ENCODE assay signal across 17 cellular contexts in the genomic region with DNA sequence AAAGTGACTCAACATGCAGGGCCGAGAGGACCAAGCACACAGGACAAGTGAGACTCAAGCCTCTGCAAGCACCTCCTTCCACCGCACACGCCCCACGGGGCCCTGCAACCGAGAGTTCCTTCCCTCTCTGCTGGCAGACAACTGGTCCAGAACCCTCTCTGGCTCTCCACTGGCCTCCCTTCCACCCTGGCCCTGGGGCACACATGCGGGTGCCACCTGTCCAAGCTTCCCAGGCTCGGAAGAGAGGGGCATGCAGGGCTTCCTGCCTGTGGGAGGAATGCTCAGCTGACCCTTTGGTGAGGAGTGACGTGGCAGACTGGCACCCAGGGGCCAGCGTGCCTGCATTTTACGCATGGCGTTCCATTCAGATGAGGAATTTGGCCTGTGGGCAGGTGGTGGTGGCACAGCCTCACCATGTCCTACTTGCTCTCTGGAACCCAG. TPM values are rescaled to one million over a fixed set of nuclear protein-coding genes. Genes with fewer than 3 reads are reported as not detected.
DNase-seq lines count a peak whose midpoint lies in the region; ATAC-seq, FAIRE-seq and TF ChIP-seq lines count a peak whose summit lies in the region.
"Had no signal": no experiment of that assay in that cellular context is flagged by ENCODE, and none has a peak within 500 bp of the region (broad histone marks: within the 10 kb centered on the region; RNA-seq: fewer than 3 reads in every experiment).

No MANE protein-coding gene starts in this region.

- POLR2A ChIA-PET in PC-9 (lab: Charles Lee; ENCODE audit: unreplicated experiment) (no interaction called here), GM10248 (lab: Yijun Ruan, JAX) (no interaction called here)

- H3K4me3 Mint-ChIP-seq in endothelial cell (ENCODE audit: unreplicated experiment) (peak overlapping the region; percentile 23), osteocyte (ENCODE audit: unreplicated experiment) (no peak overlapping the region)
- H3K4me3 Mint-ChIP-seq: naive thymus-derived CD8-positive, alpha-beta T cell; T-cell had no signal

- H3K36me3 Mint-ChIP-seq in endothelial cell (ENCODE audit: low read depth, unreplicated experiment) (peaks cover 39% of the 10 kb centered on the region), osteocyte (ENCODE audit: unreplicated experiment) (peaks cover 21% of the 10 kb centered on the region)

- TF ChIP-seq CTCF in PC-9 (conservative IDR thresholded peaks at IDR 0.05): no peak
- no peak for TF ChIP-seq CTCF in endothelial cell (IDR thresholded peaks at IDR 0.05; ENCODE audit: unreplicated experiment)
- no peak for TF ChIP-seq CTCF in osteocyte (IDR thresholded peaks at IDR 0.05)
- TF ChIP-seq CTCF in GM10248 (IDR thresholded peaks at IDR 0.05; ENCODE audit: control extremely low read depth, extremely low read depth, low read depth, missing control alignments): no peak
- no peak for TF ChIP-seq CTCF in MM.1S (IDR thresholded peaks at IDR 0.05; ENCODE audit: low read length)

- no peak for ATAC-seq in HG03521 (IDR thresholded peaks at IDR 0.05; ENCODE audit: unreplicated experiment)
- ATAC-seq: left lung; naive thymus-derived CD8-positive, alpha-beta T cell; T-cell had no signal

- H3K9me3 Mint-ChIP-seq in endothelial cell (ENCODE audit: unreplicated experiment) (no peaks in the 10 kb centered on the region), osteocyte (ENCODE audit: unreplicated experiment) (no peaks in the 10 kb centered on the region)
- H3K9me3 Mint-ChIP-seq: naive thymus-derived CD8-positive, alpha-beta T cell; T-cell had no signal

- no peaks in the 10 kb centered on the region for H3K27me3 ChIP-seq in PC-9 (ENCODE audit: insufficient read depth, low read depth)
- H3K27me3 ChIP-seq in MM.1S (replicated peaks; ENCODE audit: insufficient read depth, low read length): no peaks in the 10 kb centered on the region
- H3K27me3 ChIP-seq: left lung had no signal

- peak; percentile 85 for DNase-seq in EH (ENCODE audit: low read depth)
- peak; percentile 67 to 81 for DNase-seq in PC-9
- DNase-seq in endothelial cell (ENCODE audit: low spot score): no peak
- DNase-seq in osteocyte (ENCODE audit: extremely low spot score, unreplicated experiment): no peak
- DNase-seq in GM10248 (ENCODE audit: extremely low spot score): no peak
- no peak for DNase-seq in GM19239 (ENCODE audit: insufficient read length, low spot score)
- no peak for DNase-seq in MM.1S
- DNase-seq: activated CD4-positive, CD25-positive, alpha-beta regulatory T cell treated with anti-CD3 and anti-CD28 coated beads, Interleukin-2, amount 50 U/mL, for 72 hours; activated naive CD4-positive, alpha-beta T cell; GM23248; left lung; MV-4-11; naive thymus-derived CD8-positive, alpha-beta T cell; NCI-H2029 treated with DMSO at 0.1 percent for 48 hours; stimulated activated CD4-positive, alpha-beta T cell treated with anti-CD3 and anti-CD28 coated beads, Interleukin-1b, Interleukin-23, amount 100 ng/mL, for 48 hours; T-cell had no signal

- H4K20me1 ChIP-seq in PC-9 (ENCODE audit: insufficient read depth): no peaks in the 10 kb centered on the region
- no peaks in the 10 kb centered on the region for H4K20me1 ChIP-seq in MM.1S (ENCODE audit: insufficient read depth, low read length)

- peaks cover 8% of the 10 kb centered on the region for H3K4me1 Mint-ChIP-seq in endothelial cell (ENCODE audit: unreplicated experiment)
- H3K4me1 Mint-ChIP-seq in osteocyte (ENCODE audit: unreplicated experiment): peaks cover 8% of the 10 kb centered on the region
- H3K4me1 Mint-ChIP-seq: T-cell had no signal

- H3K4me3 ChIP-seq in PC-9 (no peak overlapping the region; the same call in 1 of the 2 replicates), MM.1S (ENCODE audit: low read length) (no peak overlapping the region)
- H3K4me3 ChIP-seq: GM23248, left lung had no signal

- H3K9me2 ChIP-seq in PC-9 (ENCODE audit: insufficient read depth): no peaks in the 10 kb centered on the region
- H3K9me2 ChIP-seq in MM.1S (replicated peaks; ENCODE audit: insufficient read depth, low read length): no peaks in the 10 kb centered on the region

- no peak for FAIRE-seq in GM19239 (lab: Jason Lieb, UNC)

- H3K36me3 ChIP-seq in PC-9 (ENCODE audit: low read depth) (peaks cover 25% of the 10 kb centered on the region; the same call in 1 of the 2 replicates), MM.1S (replicated peaks; ENCODE audit: insufficient read depth, low read length) (no peaks in the 10 kb centered on the region)

- H3K79me2 ChIP-seq in PC-9 (ENCODE audit: low read depth) (0 out of 2 replicates have a peak, but pooled peaks cover 10% of the 10 kb centered on the region), MM.1S (ENCODE audit: low read length) (no peaks in the 10 kb centered on the region)

- intact Hi-C loops in PC-9 (cut with micrococcal nuclease; ENCODE audit: unreplicated experiment): no loop called here

- H3F3A ChIP-seq in PC-9 (ENCODE audit: insufficient read depth, low read depth) (peaks cover 37% of the 10 kb centered on the region; the same call in 1 of the 2 replicates), MM.1S (ENCODE audit: insufficient read depth, low read length) (no peaks in the 10 kb centered on the region)

- H3K4me2 ChIP-seq in PC-9: peak overlapping the region; percentile 45
- H3K4me2 ChIP-seq in MM.1S (ENCODE audit: low read depth, low read length): no peak overlapping the region

- H2AFZ ChIP-seq in PC-9: no peak overlapping the region
- H2AFZ ChIP-seq in MM.1S (ENCODE audit: low read length): no peak overlapping the region
- H2AFZ ChIP-seq: GM23248 had no signal

- no TSS peak for BruUV-seq in PC-9 (replicated peaks; lab: Mats Ljungman, UMichigan)

- peak overlapping the region; percentile 81 for H3K27ac ChIP-seq in PC-9
- no peak overlapping the region for H3K27ac ChIP-seq in MM.1S (ENCODE audit: low read length)
- H3K27ac ChIP-seq: GM23248, left lung had no signal

- H3K4me1 ChIP-seq in PC-9 (replicated peaks; ENCODE audit: insufficient read depth) (peaks cover 52% of the 10 kb centered on the region), MM.1S (ENCODE audit: low read length) (no peaks in the 10 kb centered on the region)

- H3K9me3 ChIP-seq in PC-9 (ENCODE audit: insufficient read depth, low read depth) (no peaks in the 10 kb centered on the region), MM.1S (replicated peaks; ENCODE audit: insufficient read depth, low read length) (no peaks in the 10 kb centered on the region)
- H3K9me3 ChIP-seq: left lung had no signal

- CTCF ChIA-PET in PC-9 (lab: Charles Lee): no interaction called here
- CTCF ChIA-PET in GM10248 (lab: Yijun Ruan, JAX): interaction anchor here (1.3 to 3.8 kb wide), 2 partner anchors 9 to 14 kb away, joined by 4 to 29 read pairs; no protein-coding TSS in a partner anchor

- H3K9ac ChIP-seq in MM.1S (ENCODE audit: low read length): no peak overlapping the region
- H3K9ac ChIP-seq: GM23248 had no signal

- H3K27me3 Mint-ChIP-seq in endothelial cell (ENCODE audit: unreplicated experiment) (peaks cover 7% of the 10 kb centered on the region), osteocyte (ENCODE audit: unreplicated experiment) (no peaks in the 10 kb centered on the region)
- H3K27me3 Mint-ChIP-seq: naive thymus-derived CD8-positive, alpha-beta T cell; T-cell had no signal

- no peak overlapping the region for H3K27ac Mint-ChIP-seq in endothelial cell (ENCODE audit: unreplicated experiment)
- H3K27ac Mint-ChIP-seq in osteocyte (ENCODE audit: unreplicated experiment): peak overlapping the region; percentile 28

RNA-seq across cellular contexts. Expression of gene PIPOX, which starts 59.8 kb away (rescaled TPM):
- total RNA-seq in PC-9 (2021): 2.8 TPM in 2 replicates
- total RNA-seq in endothelial cell (ENCODE audit: unreplicated experiment): 3.3 TPM
- total RNA-seq in osteocyte: 1.1 and 1.6 TPM in 2 replicates
- total RNA-seq: GM23248 had no signal

Comparison
In these comparisons a context has a peak if more than half of its experiments do, and no peak if none do; other contexts are left out.
1. DNase-seq: peak in EH (single experiment) and PC-9 (2 of 2); none in endothelial cell (single experiment), osteocyte (single experiment), GM10248 (single experiment), GM19239 (single experiment) and MM.1S (single experiment).